ENCODE assay signal across 1 cellular context in genomic region chr10:125145636-125146035, GRCh38.
TF ChIP-seq lines count a peak whose summit lies in the region.

No MANE protein-coding gene starts in this region.

TF ChIP-seq in SK-N-SH treated with all-trans-retinoic acid at 6 μM for 48 hours, 23 proteins besides CTCF, POLR2A, EP300 and RAD21 (continued from another document):
- TF ChIP-seq SNAI2 (CRISPR knock-in tag; IDR thresholded peaks at IDR 0.05): no peak
- TF ChIP-seq PATZ1 (CRISPR knock-in tag; IDR thresholded peaks at IDR 0.05; ENCODE audit: borderline replicate concordance): no peak
- TF ChIP-seq ARNTL (CRISPR knock-in tag; IDR thresholded peaks at IDR 0.05; ENCODE audit: borderline replicate concordance, low read depth): no peak
